1 cellular context compared by ENCODE assay signal in genomic region chr14:73996731-73997107, GRCh38.
TF ChIP-seq lines count a peak whose summit lies in the region.

No MANE protein-coding gene starts in this region.

TF ChIP-seq in HepG2, 621 proteins besides CTCF, POLR2A, EP300 and RAD21 (continued from another document and continues in another):
- TF ChIP-seq, protein P1, sequence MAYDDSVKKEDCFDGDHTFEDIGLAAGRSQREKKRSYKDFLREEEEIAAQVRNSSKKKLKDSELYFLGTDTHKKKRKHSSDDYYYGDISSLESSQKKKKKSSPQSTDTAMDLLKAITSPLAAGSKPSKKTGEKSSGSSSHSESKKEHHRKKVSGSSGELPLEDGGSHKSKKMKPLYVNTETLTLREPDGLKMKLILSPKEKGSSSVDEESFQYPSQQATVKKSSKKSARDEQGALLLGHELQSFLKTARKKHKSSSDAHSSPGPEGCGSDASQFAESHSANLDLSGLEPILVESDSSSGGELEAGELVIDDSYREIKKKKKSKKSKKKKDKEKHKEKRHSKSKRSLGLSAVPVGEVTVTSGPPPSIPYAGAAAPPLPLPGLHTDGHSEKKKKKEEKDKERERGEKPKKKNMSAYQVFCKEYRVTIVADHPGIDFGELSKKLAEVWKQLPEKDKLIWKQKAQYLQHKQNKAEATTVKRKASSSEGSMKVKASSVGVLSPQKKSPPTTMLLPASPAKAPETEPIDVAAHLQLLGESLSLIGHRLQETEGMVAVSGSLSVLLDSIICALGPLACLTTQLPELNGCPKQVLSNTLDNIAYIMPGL (CRISPR knock-in tag; IDR thresholded peaks at IDR 0.05; ENCODE audit: borderline replicate concordance in 1 of 2, low read depth in 1 of 2): no peak
- TF ChIP-seq, protein P2, sequence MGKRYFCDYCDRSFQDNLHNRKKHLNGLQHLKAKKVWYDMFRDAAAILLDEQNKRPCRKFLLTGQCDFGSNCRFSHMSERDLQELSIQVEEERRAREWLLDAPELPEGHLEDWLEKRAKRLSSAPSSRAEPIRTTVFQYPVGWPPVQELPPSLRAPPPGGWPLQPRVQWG (CRISPR knock-in tag; IDR thresholded peaks at IDR 0.05; ENCODE audit: borderline replicate concordance, low read depth): no peak
- TF ChIP-seq ZNF776 (CRISPR knock-in tag; IDR thresholded peaks at IDR 0.05) (no peak), GRHL1 (CRISPR knock-in tag; conservative IDR thresholded peaks at IDR 0.05) (no peak), HNF4G (IDR thresholded peaks at IDR 0.05; ENCODE audit: borderline replicate concordance, low read depth, low read length) (peak; percentile 13; the same call in 1 of the 2 replicates), HNF4G (CRISPR knock-in tag; IDR thresholded peaks at IDR 0.05; ENCODE audit: borderline replicate concordance, low read depth) (no peak), ARID2 (CRISPR knock-in tag; IDR thresholded peaks at IDR 0.05; ENCODE audit: borderline replicate concordance) (no peak), ZSCAN22 (CRISPR knock-in tag; IDR thresholded peaks at IDR 0.05) (no peak), HIC2 (CRISPR knock-in tag; IDR thresholded peaks at IDR 0.05; ENCODE audit: low read depth) (peak; percentile 53; the same call in 1 of the 2 replicates), JUN (CRISPR knock-in tag; IDR thresholded peaks at IDR 0.05) (no peak), TSC22D2 (CRISPR knock-in tag; IDR thresholded peaks at IDR 0.05; ENCODE audit: borderline replicate concordance) (no peak), HNRNPH1 (optimal IDR thresholded peaks at IDR 0.05; ENCODE audit: low read depth, low read length) (no peak), SAFB2 (CRISPR knock-in tag; IDR thresholded peaks at IDR 0.05; ENCODE audit: borderline replicate concordance, low read depth) (no peak), FOXM1 (CRISPR knock-in tag; IDR thresholded peaks at IDR 0.05) (no peak), KLF6 (CRISPR knock-in tag; IDR thresholded peaks at IDR 0.05) (no peak), ZC3H4 (CRISPR knock-in tag; IDR thresholded peaks at IDR 0.05; ENCODE audit: borderline replicate concordance) (0 out of 2 replicates have a peak, but pooled peaks have one; percentile 55), ZNF543 (CRISPR knock-in tag; IDR thresholded peaks at IDR 0.05) (no peak), RBM39 (IDR thresholded peaks at IDR 0.05; ENCODE audit: low read depth, low read length, poor library complexity, severe bottlenecking) (no peak), ERF (CRISPR knock-in tag; IDR thresholded peaks at IDR 0.05) (no peak; the same call in 1 of the 2 replicates), JARID2 (CRISPR knock-in tag; IDR thresholded peaks at IDR 0.05; ENCODE audit: insufficient replicate concordance) (no peak), IRF9 (CRISPR knock-in tag; IDR thresholded peaks at IDR 0.05; ENCODE audit: borderline replicate concordance) (no peak), PAWR (CRISPR knock-in tag; IDR thresholded peaks at IDR 0.05; ENCODE audit: borderline replicate concordance) (no peak), MAF1 (CRISPR knock-in tag; IDR thresholded peaks at IDR 0.05; ENCODE audit: borderline replicate concordance) (no peak), ZNF329 (CRISPR knock-in tag; IDR thresholded peaks at IDR 0.05; ENCODE audit: low read depth) (no peak), CENPX (CRISPR knock-in tag; IDR thresholded peaks at IDR 0.05) (no peak), STAG1 (CRISPR knock-in tag; IDR thresholded peaks at IDR 0.05) (no peak), RARA (CRISPR knock-in tag; IDR thresholded peaks at IDR 0.05) (peak; percentile 95), ZBED4 (CRISPR knock-in tag; IDR thresholded peaks at IDR 0.05; ENCODE audit: borderline replicate concordance) (no peak), ZIK1 (CRISPR knock-in tag; IDR thresholded peaks at IDR 0.05; ENCODE audit: borderline replicate concordance, low read depth) (no peak), ZNF296 (CRISPR knock-in tag; conservative IDR thresholded peaks at IDR 0.05) (no peak), ZNF572 (CRISPR knock-in tag; IDR thresholded peaks at IDR 0.05) (no peak), PPARG (CRISPR knock-in tag; conservative IDR thresholded peaks at IDR 0.05) (peak; percentile 77; the same call in 1 of the 2 replicates), TFDP1 (CRISPR knock-in tag; IDR thresholded peaks at IDR 0.05; ENCODE audit: borderline replicate concordance) (no peak), PREB (CRISPR knock-in tag; IDR thresholded peaks at IDR 0.05) (no peak), ZNF567 (CRISPR knock-in tag; IDR thresholded peaks at IDR 0.05; ENCODE audit: borderline replicate concordance) (no peak)
- TF ChIP-seq, protein P3, sequence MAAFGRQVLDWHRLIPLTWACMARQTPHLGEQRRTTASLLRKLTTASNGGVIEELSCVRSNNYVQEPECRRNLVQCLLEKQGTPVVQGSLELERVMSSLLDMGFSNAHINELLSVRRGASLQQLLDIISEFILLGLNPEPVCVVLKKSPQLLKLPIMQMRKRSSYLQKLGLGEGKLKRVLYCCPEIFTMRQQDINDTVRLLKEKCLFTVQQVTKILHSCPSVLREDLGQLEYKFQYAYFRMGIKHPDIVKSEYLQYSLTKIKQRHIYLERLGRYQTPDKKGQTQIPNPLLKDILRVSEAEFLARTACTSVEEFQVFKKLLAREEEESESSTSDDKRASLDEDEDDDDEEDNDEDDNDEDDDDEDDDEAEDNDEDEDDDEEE (CRISPR knock-in tag; IDR thresholded peaks at IDR 0.05): no peak
- TF ChIP-seq, protein P4, sequence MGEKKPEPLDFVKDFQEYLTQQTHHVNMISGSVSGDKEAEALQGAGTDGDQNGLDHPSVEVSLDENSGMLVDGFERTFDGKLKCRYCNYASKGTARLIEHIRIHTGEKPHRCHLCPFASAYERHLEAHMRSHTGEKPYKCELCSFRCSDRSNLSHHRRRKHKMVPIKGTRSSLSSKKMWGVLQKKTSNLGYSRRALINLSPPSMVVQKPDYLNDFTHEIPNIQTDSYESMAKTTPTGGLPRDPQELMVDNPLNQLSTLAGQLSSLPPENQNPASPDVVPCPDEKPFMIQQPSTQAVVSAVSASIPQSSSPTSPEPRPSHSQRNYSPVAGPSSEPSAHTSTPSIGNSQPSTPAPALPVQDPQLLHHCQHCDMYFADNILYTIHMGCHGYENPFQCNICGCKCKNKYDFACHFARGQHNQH (CRISPR knock-in tag; IDR thresholded peaks at IDR 0.05): peak; percentile 79
- TF ChIP-seq, protein P5, sequence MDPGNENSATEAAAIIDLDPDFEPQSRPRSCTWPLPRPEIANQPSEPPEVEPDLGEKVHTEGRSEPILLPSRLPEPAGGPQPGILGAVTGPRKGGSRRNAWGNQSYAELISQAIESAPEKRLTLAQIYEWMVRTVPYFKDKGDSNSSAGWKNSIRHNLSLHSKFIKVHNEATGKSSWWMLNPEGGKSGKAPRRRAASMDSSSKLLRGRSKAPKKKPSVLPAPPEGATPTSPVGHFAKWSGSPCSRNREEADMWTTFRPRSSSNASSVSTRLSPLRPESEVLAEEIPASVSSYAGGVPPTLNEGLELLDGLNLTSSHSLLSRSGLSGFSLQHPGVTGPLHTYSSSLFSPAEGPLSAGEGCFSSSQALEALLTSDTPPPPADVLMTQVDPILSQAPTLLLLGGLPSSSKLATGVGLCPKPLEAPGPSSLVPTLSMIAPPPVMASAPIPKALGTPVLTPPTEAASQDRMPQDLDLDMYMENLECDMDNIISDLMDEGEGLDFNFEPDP (CRISPR knock-in tag; conservative IDR thresholded peaks at IDR 0.05): no peak
- TF ChIP-seq, protein P6, sequence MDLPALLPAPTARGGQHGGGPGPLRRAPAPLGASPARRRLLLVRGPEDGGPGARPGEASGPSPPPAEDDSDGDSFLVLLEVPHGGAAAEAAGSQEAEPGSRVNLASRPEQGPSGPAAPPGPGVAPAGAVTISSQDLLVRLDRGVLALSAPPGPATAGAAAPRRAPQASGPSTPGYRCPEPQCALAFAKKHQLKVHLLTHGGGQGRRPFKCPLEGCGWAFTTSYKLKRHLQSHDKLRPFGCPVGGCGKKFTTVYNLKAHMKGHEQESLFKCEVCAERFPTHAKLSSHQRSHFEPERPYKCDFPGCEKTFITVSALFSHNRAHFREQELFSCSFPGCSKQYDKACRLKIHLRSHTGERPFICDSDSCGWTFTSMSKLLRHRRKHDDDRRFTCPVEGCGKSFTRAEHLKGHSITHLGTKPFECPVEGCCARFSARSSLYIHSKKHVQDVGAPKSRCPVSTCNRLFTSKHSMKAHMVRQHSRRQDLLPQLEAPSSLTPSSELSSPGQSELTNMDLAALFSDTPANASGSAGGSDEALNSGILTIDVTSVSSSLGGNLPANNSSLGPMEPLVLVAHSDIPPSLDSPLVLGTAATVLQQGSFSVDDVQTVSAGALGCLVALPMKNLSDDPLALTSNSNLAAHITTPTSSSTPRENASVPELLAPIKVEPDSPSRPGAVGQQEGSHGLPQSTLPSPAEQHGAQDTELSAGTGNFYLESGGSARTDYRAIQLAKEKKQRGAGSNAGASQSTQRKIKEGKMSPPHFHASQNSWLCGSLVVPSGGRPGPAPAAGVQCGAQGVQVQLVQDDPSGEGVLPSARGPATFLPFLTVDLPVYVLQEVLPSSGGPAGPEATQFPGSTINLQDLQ (CRISPR knock-in tag; IDR thresholded peaks at IDR 0.05): no peak
